8 cellular contexts compared by ENCODE assay signal in genomic region chr17:40559954-40560591, GRCh38. TPM values are rescaled to one million over a fixed set of nuclear protein-coding genes. Genes with fewer than 3 reads are reported as not detected.
DNase-seq lines count a peak whose midpoint lies in the region; ATAC-seq and TF ChIP-seq lines count a peak whose summit lies in the region.

No MANE protein-coding gene starts in this region.

- peak overlapping the region; percentile 95 for H3K4me3 Mint-ChIP-seq in activated T-helper 2 cell treated with anti-CD3 and anti-CD28 coated beads, Interferon-gamma antibody, Interleukin-2, Interleukin-4, amounts not matched to agents 10 μg/mL and 5 μg/mL and 100 μg/mL, durations not matched to agents 14 hours and 24 hours and 36 hours (ENCODE audit: low read depth)
- no peak overlapping the region for H3K4me3 Mint-ChIP-seq in natural killer cell

- ATAC-seq in Panc1 (peak; percentile 94), natural killer cell (peak; percentile 41 to 73 (median 57)), HG03378 (IDR thresholded peaks at IDR 0.05; ENCODE audit: unreplicated experiment) (no peak)

- peaks cover 14% of the 10 kb centered on the region for H3K4me1 ChIP-seq in Panc1 (ENCODE audit: control insufficient read depth, insufficient read depth, low read length)

- no peaks in the 10 kb centered on the region for H3K36me3 ChIP-seq in Panc1 (ENCODE audit: control insufficient read depth, insufficient read depth, low read length)

- H3K36me3 Mint-ChIP-seq in activated T-helper 2 cell treated with anti-CD3 and anti-CD28 coated beads, Interferon-gamma antibody, Interleukin-2, Interleukin-4, amounts not matched to agents 10 μg/mL and 5 μg/mL and 100 μg/mL, durations not matched to agents 14 hours and 24 hours and 36 hours (ENCODE audit: low read depth), result peaks cover 97% of the 10 kb centered on the region
- no peaks in the 10 kb centered on the region for H3K36me3 Mint-ChIP-seq in natural killer cell

- peak overlapping the region; percentile 99 for H3K27ac Mint-ChIP-seq in activated T-helper 2 cell treated with anti-CD3 and anti-CD28 coated beads, Interferon-gamma antibody, Interleukin-2, Interleukin-4, amounts not matched to agents 10 μg/mL and 5 μg/mL and 100 μg/mL, durations not matched to agents 14 hours and 24 hours and 36 hours
- peak overlapping the region; percentile 90 to 91 for H3K27ac Mint-ChIP-seq in natural killer cell

- no peaks in the 10 kb centered on the region for H3K9me3 Mint-ChIP-seq in activated T-helper 2 cell treated with anti-CD3 and anti-CD28 coated beads, Interferon-gamma antibody, Interleukin-2, Interleukin-4, amounts not matched to agents 10 μg/mL and 5 μg/mL and 100 μg/mL, durations not matched to agents 14 hours and 24 hours and 36 hours
- H3K9me3 Mint-ChIP-seq in natural killer cell, result no peaks in the 10 kb centered on the region

- DNase-seq in GM04503 (ENCODE audit: low read depth) (peak; percentile 69), LHCN-M2 (ENCODE audit: low read depth) (peak; percentile 84), Panc1 (ENCODE audit: low read depth, low spot score) (peak; percentile 81), fibroblast of mammary gland (ENCODE audit: low read depth) (peak; percentile 96), natural killer cell (peak; percentile 77)
- peak; percentile 77 for DNase-seq in activated T-helper 2 cell treated with anti-CD3 and anti-CD28 coated beads, Interferon-gamma antibody, Interleukin-2, Interleukin-4, amounts not matched to agents 10 μg/mL and 5 μg/mL and 100 μg/mL, durations not matched to agents 14 hours and 24 hours and 36 hours (ENCODE audit: low spot score)
- peak; percentile 73 to 86 (median 79) for DNase-seq in stimulated activated naive CD4-positive, alpha-beta T cell (lab: John Stamatoyannopoulos, UW)

- H3K27me3 ChIP-seq in Panc1 (ENCODE audit: control insufficient read depth, insufficient read depth, low read length), result peaks cover 10% of the 10 kb centered on the region; the same call in 1 of the 2 replicates

- H3K4me3 ChIP-seq in Panc1 (ENCODE audit: low read depth in 2 of 2, low read length in 2 of 2) (peak overlapping the region; percentile 20 to 53), fibroblast of mammary gland (ENCODE audit: control insufficient read depth, low read depth, low read length) (no peak overlapping the region)

- in situ Hi-C loops in Panc1 (cut with HindIII; ENCODE audit: low pct_unique_long_range_greater_than_20kb, low sequenced_read_pairs), result loop anchor here (5.0 kb wide), 1 partner anchor 38 kb away; no protein-coding TSS in a partner anchor

- peaks cover 61% of the 10 kb centered on the region for H3K4me1 Mint-ChIP-seq in activated T-helper 2 cell treated with anti-CD3 and anti-CD28 coated beads, Interferon-gamma antibody, Interleukin-2, Interleukin-4, amounts not matched to agents 10 μg/mL and 5 μg/mL and 100 μg/mL, durations not matched to agents 14 hours and 24 hours and 36 hours (ENCODE audit: low read depth)
- H3K4me1 Mint-ChIP-seq in natural killer cell, result peaks cover 40 to 61% of the 10 kb centered on the region in 2 donors

- TF ChIP-seq CTCF in Panc1 (IDR thresholded peaks at IDR 0.05) (peak; percentile 96), fibroblast of mammary gland (conservative IDR thresholded peaks at IDR 0.05; ENCODE audit: control insufficient read depth, insufficient read depth, low read depth, low read length) (peak; percentile 99), natural killer cell (IDR thresholded peaks at IDR 0.05) (peak; percentile 96)

- no peaks in the 10 kb centered on the region for H3K9me3 ChIP-seq in Panc1 (ENCODE audit: control insufficient read depth, insufficient read depth, low read depth, low read length)

- H3K27me3 Mint-ChIP-seq in activated T-helper 2 cell treated with anti-CD3 and anti-CD28 coated beads, Interferon-gamma antibody, Interleukin-2, Interleukin-4, amounts not matched to agents 10 μg/mL and 5 μg/mL and 100 μg/mL, durations not matched to agents 14 hours and 24 hours and 36 hours (ENCODE audit: low read depth), result no peaks in the 10 kb centered on the region
- H3K27me3 Mint-ChIP-seq in natural killer cell (ENCODE audit: low read depth in 2 of 2), result peaks cover 11 to 27% of the 10 kb centered on the region in 2 donors

- CTCF ChIA-PET in Panc1 (lab: Charles Lee), result interaction anchor here (0.5 to 1.6 kb wide), 13 partner anchors 9 to 1043 kb away, joined by 3 to 9 read pairs (median 4); no protein-coding TSS in a partner anchor

- POLR2A ChIA-PET in Panc1 (lab: Charles Lee), result no interaction called here

- intact Hi-C loops in Panc1 (cut with micrococcal nuclease; ENCODE audit: unreplicated experiment), result no loop called here
- intact Hi-C loops in activated T-helper 2 cell treated with anti-CD3 and anti-CD28 coated beads, Interferon-gamma antibody, Interleukin-2, Interleukin-4, amounts not matched to agents 10 μg/mL and 5 μg/mL and 100 μg/mL, durations not matched to agents 14 hours and 24 hours and 36 hours (cut with micrococcal nuclease), result loop anchor here (2.0 kb wide), 1 partner anchor 27 kb away; no protein-coding TSS in a partner anchor
- intact Hi-C loops in natural killer cell (cut with micrococcal nuclease), result loop anchor here (1.0 to 5.0 kb wide), 4 partner anchors 19 to 202 kb away; partner anchors contain the start of gene SMARCE1

- BruUV-seq in Panc1 (replicated peaks; lab: Mats Ljungman, UMichigan), result no TSS peak

- H3K27ac ChIP-seq in Panc1 (ENCODE audit: low read length), result no peak overlapping the region; the same call in 1 of the 2 replicates

RNA-seq across cellular contexts. Expression of gene CCR7, which starts 5.2 kb away (rescaled TPM):
- total RNA-seq in LHCN-M2 (2014; rRNA removed) (0.26 TPM in 1 of 2 replicates, not detected in the other), Panc1 (2021; ENCODE audit: unreplicated experiment) (0.44 TPM), natural killer cell (1 to 10 TPM; 3.2 to 8.0 (median 6.6) TPM)
- 0.53 TPM for polyA plus RNA-seq in LHCN-M2 (2012)
- not detected for polyA plus RNA-seq in Panc1 (2012; ENCODE audit: insufficient read length)
- 367 and 374 TPM in 2 replicates for total RNA-seq in activated T-helper 2 cell treated with anti-CD3 and anti-CD28 coated beads, Interferon-gamma antibody, Interleukin-2, Interleukin-4, amounts not matched to agents 10 μg/mL and 5 μg/mL and 100 μg/mL, durations not matched to agents 14 hours and 24 hours and 36 hours

RNA-seq across cellular contexts. Expression of gene TNS4, which starts 58.6 kb away (rescaled TPM):
- total RNA-seq in LHCN-M2 (2014; rRNA removed) (not detected in 2 replicates), Panc1 (2021; ENCODE audit: unreplicated experiment) (not detected), natural killer cell (1 to 10 TPM in 1 of 3 donors, under 1 TPM in 2; 0.65 to 1.8 (median 0.94) TPM)
- 0.05 TPM for polyA plus RNA-seq in LHCN-M2 (2012)
- not detected for polyA plus RNA-seq in Panc1 (2012; ENCODE audit: insufficient read length)
- 8.7 and 9.0 TPM in 2 replicates for total RNA-seq in activated T-helper 2 cell treated with anti-CD3 and anti-CD28 coated beads, Interferon-gamma antibody, Interleukin-2, Interleukin-4, amounts not matched to agents 10 μg/mL and 5 μg/mL and 100 μg/mL, durations not matched to agents 14 hours and 24 hours and 36 hours

Comparison
In these comparisons a context has a peak if more than half of its experiments do, and no peak if none do; other contexts are left out.
1. RNA of gene CCR7, which starts 5.2 kb away (total RNA-seq): 367 to 374 TPM in activated T-helper 2 cell treated with anti-CD3 and anti-CD28 coated beads, Interferon-gamma antibody, Interleukin-2, Interleukin-4, amounts not matched to agents 10 μg/mL and 5 μg/mL and 100 μg/mL, durations not matched to agents 14 hours and 24 hours and 36 hours; 3.2 to 8.0 TPM in natural killer cell, 0.44 TPM in Panc1 (single experiment) and 0.26 TPM in LHCN-M2; every median in the first group is over 10 times any median in the second.
2. Peak in every context shown above with its lines, with median percentiles within 50 percentile points of each other: DNase-seq and CTCF ChIP-seq.